26 cellular contexts compared by ENCODE assay signal in the genomic region with DNA sequence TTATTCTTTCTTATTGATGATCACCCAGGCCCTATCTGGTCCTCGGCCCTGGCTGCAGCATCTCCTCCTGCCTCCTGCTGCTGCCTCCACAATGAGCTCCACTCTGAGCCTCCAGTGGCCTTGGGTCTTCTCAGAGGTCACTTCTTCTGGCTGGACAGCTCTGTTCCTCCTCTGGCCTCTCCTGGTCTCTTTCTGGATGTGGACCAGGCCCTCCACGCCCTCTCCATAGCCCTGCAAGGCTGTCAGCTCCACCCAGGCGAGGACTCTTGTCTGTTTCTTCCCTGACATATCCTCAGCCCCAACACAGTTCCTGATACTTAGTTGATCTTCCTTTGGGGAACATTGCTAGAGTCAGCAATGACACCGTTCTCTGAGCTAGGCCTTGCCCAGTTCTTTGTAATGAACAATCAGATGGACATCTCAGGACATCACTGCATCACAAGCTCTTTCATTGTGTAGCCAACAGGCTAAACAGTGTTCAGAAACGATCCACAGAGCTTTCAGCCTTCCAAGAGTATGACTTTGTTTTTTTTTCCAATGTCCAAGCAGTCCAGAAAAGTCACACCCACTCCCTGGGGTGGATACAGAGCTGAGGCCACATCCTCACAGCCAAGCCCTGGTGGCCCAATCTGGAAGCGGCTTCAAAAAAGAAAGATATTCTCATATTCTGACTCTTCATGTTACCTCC.
A peak's percentile ranks its signal among the peaks of the same experiment; 100 is the strongest.
DNase-seq lines count a peak whose midpoint lies in the region; ATAC-seq, FAIRE-seq and TF ChIP-seq lines count a peak whose summit lies in the region.
"Had no signal": no experiment of that assay in that cellular context is flagged by ENCODE, and none has a peak within 500 bp of the region (broad histone marks: within the 10 kb centered on the region; RNA-seq: fewer than 3 reads in every experiment).

No MANE protein-coding gene starts in this region.

- H3K4me3 ChIP-seq in endodermal cell (ENCODE audit: low read length) (no peak overlapping the region), thoracic aorta (no peak overlapping the region), pancreas (no peak overlapping the region)
- H3K4me3 ChIP-seq: body of pancreas, coronary artery, esophagus squamous epithelium, thyroid gland had no signal

- H3K27me3 ChIP-seq in endodermal cell (ENCODE audit: control insufficient read depth, insufficient read depth, low read length, poor library complexity, severe bottlenecking) (peaks cover 7% of the 10 kb centered on the region), thoracic aorta (replicated peaks; ENCODE audit: insufficient read depth) (no peaks in the 10 kb centered on the region), pancreas (no peaks in the 10 kb centered on the region)
- H3K27me3 ChIP-seq: body of pancreas, thyroid gland had no signal

- TF ChIP-seq CTCF in endodermal cell (conservative IDR thresholded peaks at IDR 0.05) (peak; percentile 27), thoracic aorta (IDR thresholded peaks at IDR 0.05) (no peak), pancreas (IDR thresholded peaks at IDR 0.05) (no peak)

- FAIRE-seq in H54 (lab: Jason Lieb, UNC), result peak; percentile 52
- no peak for FAIRE-seq in pancreas (lab: Jason Lieb, UNC)

- no peak overlapping the region for H3K27ac Mint-ChIP-seq in endodermal cell
- H3K27ac Mint-ChIP-seq: activated CD4-positive, alpha-beta memory T cell treated with anti-CD3 and anti-CD28 coated beads for 36 hours; CD8-positive, alpha-beta T cell; IgD-negative memory B cell; memory B cell; stimulated activated memory B cell treated with anti-CD40 and anti-IgM and Interleukin-4, amounts not matched to agents 10 μg/mL and 1 μg/mL and 100 μg/mL, for 72 hours had no signal

- H3K27ac ChIP-seq in endodermal cell (ENCODE audit: low read depth, low read length) (no peak overlapping the region), thoracic aorta (no peak overlapping the region), pancreas (no peak overlapping the region)
- H3K27ac ChIP-seq: body of pancreas, esophagus squamous epithelium, thyroid gland had no signal

- no peak for DNase-seq in H54 (ENCODE audit: insufficient read length, low spot score)
- DNase-seq in endodermal cell, result no peak
- DNase-seq in hepatic stellate cell (ENCODE audit: low spot score), result peak; percentile 21
- no peak for DNase-seq in thoracic aorta (ENCODE audit: low spot score)
- DNase-seq in pancreas, result no peak
- DNase-seq in cerebellum (ENCODE audit: low spot score), result no peak
- DNase-seq in inferior parietal cortex (ENCODE audit: extremely low spot score), result no peak
- DNase-seq: activated CD4-positive, alpha-beta memory T cell treated with anti-CD3 and anti-CD28 coated beads for 36 hours; activated CD4-positive, CD25-positive, alpha-beta regulatory T cell; activated gamma-delta T cell; body of pancreas; CD8-positive, alpha-beta T cell; DMS 273 treated with DMSO at 0.1 percent for 48 hours; esophagus squamous epithelium; NCI-H1105 treated with DMSO at 0.1 percent for 48 hours; NCI-H2029; NCI-H226; NCI-H774; stimulated activated CD4-positive, alpha-beta T cell treated with anti-CD3 and anti-CD28 coated beads, Interleukin-4, amount 100 ng/mL, for 1 hour; T1000; thyroid gland had no signal

- no peak for TF ChIP-seq POLR2A in H54 (IDR thresholded peaks at IDR 0.05; ENCODE audit: low read depth, low read length)

- no peak overlapping the region for H3K4me3 Mint-ChIP-seq in endodermal cell
- H3K4me3 Mint-ChIP-seq: activated CD4-positive, alpha-beta memory T cell treated with anti-CD3 and anti-CD28 coated beads for 36 hours; CD8-positive, alpha-beta T cell; memory B cell; stimulated activated memory B cell treated with anti-CD40 and anti-IgM and Interleukin-4, amounts not matched to agents 10 μg/mL and 1 μg/mL and 100 μg/mL, for 72 hours had no signal

- H3K4me1 Mint-ChIP-seq in endodermal cell, result peaks cover 17% of the 10 kb centered on the region
- H3K4me1 Mint-ChIP-seq: memory B cell had no signal

- H3K4me1 ChIP-seq in endodermal cell (ENCODE audit: control insufficient read depth, insufficient read depth, low read length) (no peaks in the 10 kb centered on the region), thoracic aorta (ENCODE audit: control insufficient read depth in 1 of 2, low read depth in 2 of 2) (peaks cover 4 to 8% of the 10 kb centered on the region in 2 donors), pancreas (peaks cover 7 to 20% (median 7%) of the 10 kb centered on the region in 3 donors)

- 88 to 94% methylated on average over 5 to 6 of the region's 6 CpGs for WGBS in endodermal cell (ENCODE audit: insufficient coverage in 1 of 2, insufficient read length in 1 of 2), 2 experiments
- whole genome bisulfite sequencing in pancreas, 2 donors, result 80 to 83% methylated on average over 6 of the region's 6 CpGs

- peaks cover 9% of the 10 kb centered on the region for H3K9me3 Mint-ChIP-seq in endodermal cell
- H3K9me3 Mint-ChIP-seq: activated CD4-positive, alpha-beta memory T cell treated with anti-CD3 and anti-CD28 coated beads for 36 hours; CD8-positive, alpha-beta T cell; memory B cell; stimulated activated memory B cell treated with anti-CD40 and anti-IgM and Interleukin-4, amounts not matched to agents 10 μg/mL and 1 μg/mL and 100 μg/mL, for 72 hours had no signal

- H3K36me3 ChIP-seq in endodermal cell (ENCODE audit: control insufficient read depth, insufficient read depth, low read length) (no peaks in the 10 kb centered on the region), thoracic aorta (no peaks in the 10 kb centered on the region), pancreas (no peaks in the 10 kb centered on the region)
- H3K36me3 ChIP-seq: esophagus squamous epithelium, thyroid gland had no signal

- intact Hi-C loops in pancreas (cut with DNase I), result no loop called here

- ATAC-seq in thoracic aorta (ENCODE audit: insufficient number of reproducible peaks, low FRiP score, low read depth) (peak; percentile 21), pancreas (no peak), HG03442 (IDR thresholded peaks at IDR 0.05; ENCODE audit: unreplicated experiment) (no peak)
- ATAC-seq: body of pancreas; CD8-positive, alpha-beta T cell; stimulated activated memory B cell treated with anti-CD40 and anti-IgM and Interleukin-4, amounts not matched to agents 10 μg/mL and 1 μg/mL and 100 μg/mL, for 72 hours had no signal

- H3K27me3 Mint-ChIP-seq in endodermal cell (ENCODE audit: insufficient read depth), result peaks cover 3% of the 10 kb centered on the region

- no peak overlapping the region for H3K9ac ChIP-seq in endodermal cell (ENCODE audit: extremely low read depth, low read length, poor library complexity, severe bottlenecking)

- peaks cover 8% of the 10 kb centered on the region for H3K9me3 ChIP-seq in endodermal cell (ENCODE audit: control insufficient read depth, low read length)
- H3K9me3 ChIP-seq in thoracic aorta, result no peaks in the 10 kb centered on the region
- H3K9me3 ChIP-seq in pancreas, result no peaks in the 10 kb centered on the region
- H3K9me3 ChIP-seq: body of pancreas, esophagus squamous epithelium, thyroid gland had no signal

- H3K36me3 Mint-ChIP-seq in endodermal cell (ENCODE audit: low read depth), result peaks cover 3% of the 10 kb centered on the region
- H3K36me3 Mint-ChIP-seq: activated CD4-positive, alpha-beta memory T cell treated with anti-CD3 and anti-CD28 coated beads for 36 hours; CD8-positive, alpha-beta T cell; IgD-negative memory B cell; memory B cell; stimulated activated memory B cell treated with anti-CD40 and anti-IgM and Interleukin-4, amounts not matched to agents 10 μg/mL and 1 μg/mL and 100 μg/mL, for 72 hours had no signal
